26 cellular contexts compared by ENCODE assay signal in the genomic region with DNA sequence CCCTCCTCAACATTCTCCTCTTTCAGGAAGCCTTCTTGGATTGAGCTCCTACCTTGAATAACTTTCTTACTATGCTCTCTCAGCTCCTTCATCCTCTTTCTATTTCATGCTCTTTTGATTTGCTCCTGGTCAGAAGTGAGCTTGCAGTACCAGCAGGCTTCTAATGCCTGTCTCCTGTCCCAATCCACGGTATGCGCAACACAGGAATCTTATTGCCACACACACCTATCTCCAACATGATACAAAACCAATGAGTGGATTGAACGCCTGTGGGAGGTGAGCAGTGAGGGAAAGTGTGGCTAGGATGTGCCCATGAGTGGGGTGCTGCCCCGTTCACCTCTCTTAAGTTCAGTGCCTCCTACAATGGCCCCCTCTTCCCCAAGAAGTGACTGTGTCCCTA.
"Had no signal": no experiment of that assay in that cellular context is flagged by ENCODE, and none has a peak within 500 bp of the region (broad histone marks: within the 10 kb centered on the region; RNA-seq: fewer than 3 reads in every experiment).

No MANE protein-coding gene starts in this region.

- H3K4me3 Mint-ChIP-seq: memory B cell; naive thymus-derived CD4-positive, alpha-beta T cell; natural killer cell treated with Interleukin-12 subunit alpha and Interleukin-12 subunit beta and Interleukin-15 and Interleukin-18, amount 100 ng/mL, for 72 hours; stimulated activated memory B cell treated with anti-CD40 and anti-IgM and Interleukin-4, amounts not matched to agents 10 μg/mL and 1 μg/mL and 100 μg/mL, for 72 hours; stimulated activated naive CD8-positive, alpha-beta T cell treated with anti-CD3 and anti-CD28 coated beads, Interleukin-15, amount 100 ng/mL, for 72 hours had no signal

- H3K4me1 ChIP-seq: right lobe of liver, tibial nerve, upper lobe of left lung had no signal

- H3K27ac Mint-ChIP-seq: memory B cell; natural killer cell treated with Interleukin-12 subunit alpha and Interleukin-12 subunit beta and Interleukin-15 and Interleukin-18, amount 100 ng/mL, for 72 hours; progenitor cell of endocrine pancreas; stimulated activated memory B cell treated with anti-CD40 and anti-IgM and Interleukin-4, amounts not matched to agents 10 μg/mL and 1 μg/mL and 100 μg/mL, for 72 hours had no signal

- H3K27ac ChIP-seq: hepatocyte, left ventricle myocardium inferior, neutrophil, ovary, right atrium auricular region, right lobe of liver, tibial nerve, upper lobe of left lung had no signal

- H3K27me3 ChIP-seq: ovary, right atrium auricular region, right lobe of liver, tibial nerve, upper lobe of left lung had no signal

- H3K4me2 ChIP-seq: hepatocyte, smooth muscle cell had no signal

- ATAC-seq: mucosa of descending colon; naive thymus-derived CD4-positive, alpha-beta T cell; natural killer cell treated with Interleukin-12 subunit alpha and Interleukin-12 subunit beta and Interleukin-15 and Interleukin-18, amount 100 ng/mL, for 72 hours; right lobe of liver; stimulated activated memory B cell treated with anti-CD40 and anti-IgM and Interleukin-4, amounts not matched to agents 10 μg/mL and 1 μg/mL and 100 μg/mL, for 72 hours; stimulated activated naive CD8-positive, alpha-beta T cell treated with anti-CD3 and anti-CD28 coated beads, Interleukin-15, amount 100 ng/mL, for 72 hours had no signal

- DNase-seq: islet precursor cell; left ventricle myocardium inferior; midbrain; mucosa of descending colon; naive thymus-derived CD4-positive, alpha-beta T cell; occipital lobe; ovary; right lobe of liver; stimulated activated CD4-positive, alpha-beta T cell treated with anti-CD3 and anti-CD28 coated beads, Interleukin-1b, Interleukin-23, amount 100 ng/mL, for 48 hours; stimulated activated CD4-positive, alpha-beta T cell treated with anti-CD3 and anti-CD28 coated beads, Interleukin-2, amount 100 ng/mL, for 48 hours; stimulated activated CD4-positive, alpha-beta T cell treated with anti-CD3 and anti-CD28 coated beads, Interleukin-4, amount 100 ng/mL, for 4 hours; stimulated activated CD8-positive, alpha-beta memory T cell treated with anti-CD3 and anti-CD28 coated beads, Interleukin-4, amount 100 ng/mL, for 48 hours; stimulated activated naive CD4-positive, alpha-beta T cell treated with Interleukin-2 at 50 U/mL for 16 hours; stimulated activated naive CD8-positive, alpha-beta T cell treated with anti-CD3 and anti-CD28 coated beads, Interleukin-15, amount 100 ng/mL, for 72 hours; substantia nigra; upper lobe of left lung had no signal

- H2AFZ ChIP-seq: hepatocyte had no signal

- H3K36me3 ChIP-seq: left ventricle myocardium inferior, neutrophil, ovary, right atrium auricular region, right lobe of liver, tibial nerve, upper lobe of left lung had no signal

- H3K4me3 ChIP-seq: hepatocyte, left ventricle myocardium inferior, lung, mucosa of descending colon, ovary, right atrium auricular region, right lobe of liver, smooth muscle cell, tibial nerve, upper lobe of left lung had no signal

- H3K4me1 Mint-ChIP-seq: memory B cell; stimulated activated memory B cell treated with anti-CD40 and anti-IgM and Interleukin-4, amounts not matched to agents 10 μg/mL and 1 μg/mL and 100 μg/mL, for 72 hours; stimulated activated naive CD8-positive, alpha-beta T cell treated with anti-CD3 and anti-CD28 coated beads, Interleukin-15, amount 100 ng/mL, for 72 hours had no signal

- H3K36me3 Mint-ChIP-seq: memory B cell; naive thymus-derived CD4-positive, alpha-beta T cell; natural killer cell treated with Interleukin-12 subunit alpha and Interleukin-12 subunit beta and Interleukin-15 and Interleukin-18, amount 100 ng/mL, for 72 hours; stimulated activated memory B cell treated with anti-CD40 and anti-IgM and Interleukin-4, amounts not matched to agents 10 μg/mL and 1 μg/mL and 100 μg/mL, for 72 hours had no signal

- H3K79me2 ChIP-seq: hepatocyte had no signal

- H3K27me3 Mint-ChIP-seq: memory B cell; natural killer cell treated with Interleukin-12 subunit alpha and Interleukin-12 subunit beta and Interleukin-15 and Interleukin-18, amount 100 ng/mL, for 72 hours; stimulated activated naive CD8-positive, alpha-beta T cell treated with anti-CD3 and anti-CD28 coated beads, Interleukin-15, amount 100 ng/mL, for 72 hours had no signal

- H3K9me3 ChIP-seq: mucosa of descending colon, neutrophil, ovary, right atrium auricular region, right lobe of liver, upper lobe of left lung had no signal

- H3K9me3 Mint-ChIP-seq: memory B cell; naive thymus-derived CD4-positive, alpha-beta T cell; natural killer cell treated with Interleukin-12 subunit alpha and Interleukin-12 subunit beta and Interleukin-15 and Interleukin-18, amount 100 ng/mL, for 72 hours; stimulated activated memory B cell treated with anti-CD40 and anti-IgM and Interleukin-4, amounts not matched to agents 10 μg/mL and 1 μg/mL and 100 μg/mL, for 72 hours; stimulated activated naive CD8-positive, alpha-beta T cell treated with anti-CD3 and anti-CD28 coated beads, Interleukin-15, amount 100 ng/mL, for 72 hours had no signal
